Comparison of ENCODE assay signal across 2 cellular contexts in the genomic region with DNA sequence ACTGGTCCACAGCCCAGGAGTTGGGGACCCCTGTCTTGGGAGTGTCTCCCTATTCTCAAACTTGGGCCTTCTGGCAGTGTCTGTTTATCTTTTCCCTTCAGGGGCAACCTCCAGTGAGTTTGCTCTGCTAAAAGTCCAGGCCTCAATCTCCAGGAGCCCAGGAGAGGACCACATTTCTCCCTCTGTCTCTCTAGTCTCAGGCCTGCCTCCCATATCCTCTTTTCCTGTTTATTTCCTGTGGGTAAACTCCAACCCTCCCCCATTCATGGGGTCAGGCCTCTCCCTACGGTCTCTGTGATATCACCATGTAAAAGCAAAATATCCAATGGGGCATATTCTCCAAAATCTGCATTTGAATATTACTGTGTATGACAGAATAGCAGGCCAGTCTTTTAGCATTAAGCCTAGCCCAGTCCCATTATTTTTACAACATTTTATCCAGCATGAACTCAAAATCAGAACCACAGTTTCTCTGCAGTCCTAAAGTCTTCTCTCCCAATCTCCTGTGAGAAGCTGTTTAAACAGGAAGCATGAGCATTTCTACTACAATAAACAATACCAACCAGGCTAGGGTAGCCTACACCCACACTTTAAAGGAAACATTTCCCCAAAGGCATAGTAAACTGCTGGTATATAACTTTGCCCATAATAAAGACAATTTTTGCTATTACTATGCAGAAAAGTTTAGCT.
TF ChIP-seq lines count a peak whose summit lies in the region.

No MANE protein-coding gene starts in this region.

TF ChIP-seq in WTC11, 78 proteins besides CTCF, POLR2A, EP300 and RAD21:
- TF ChIP-seq NFE2L1 (CRISPR knock-in tag; IDR thresholded peaks at IDR 0.05) (no peak), RELA (CRISPR knock-in tag; IDR thresholded peaks at IDR 0.05; ENCODE audit: borderline replicate concordance) (no peak), ZNF423 (CRISPR knock-in tag; IDR thresholded peaks at IDR 0.05) (no peak), NR2C2 (CRISPR knock-in tag; IDR thresholded peaks at IDR 0.05) (no peak), JAZF1 (CRISPR knock-in tag; IDR thresholded peaks at IDR 0.05) (no peak), ATF1 (CRISPR knock-in tag; IDR thresholded peaks at IDR 0.05) (no peak), JUN (CRISPR knock-in tag; IDR thresholded peaks at IDR 0.05) (no peak), AR (CRISPR knock-in tag; IDR thresholded peaks at IDR 0.05) (no peak), STAT6 (CRISPR knock-in tag; conservative IDR thresholded peaks at IDR 0.05; ENCODE audit: low read depth) (no peak), GRHL2 (CRISPR knock-in tag; IDR thresholded peaks at IDR 0.05; ENCODE audit: insufficient replicate concordance, severe bottlenecking) (no peak), MLX (CRISPR knock-in tag; IDR thresholded peaks at IDR 0.05) (no peak)
- TF ChIP-seq, protein P1, sequence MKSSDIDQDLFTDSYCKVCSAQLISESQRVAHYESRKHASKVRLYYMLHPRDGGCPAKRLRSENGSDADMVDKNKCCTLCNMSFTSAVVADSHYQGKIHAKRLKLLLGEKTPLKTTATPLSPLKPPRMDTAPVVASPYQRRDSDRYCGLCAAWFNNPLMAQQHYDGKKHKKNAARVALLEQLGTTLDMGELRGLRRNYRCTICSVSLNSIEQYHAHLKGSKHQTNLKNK (CRISPR knock-in tag; IDR thresholded peaks at IDR 0.05): no peak
- TF ChIP-seq, protein P2, sequence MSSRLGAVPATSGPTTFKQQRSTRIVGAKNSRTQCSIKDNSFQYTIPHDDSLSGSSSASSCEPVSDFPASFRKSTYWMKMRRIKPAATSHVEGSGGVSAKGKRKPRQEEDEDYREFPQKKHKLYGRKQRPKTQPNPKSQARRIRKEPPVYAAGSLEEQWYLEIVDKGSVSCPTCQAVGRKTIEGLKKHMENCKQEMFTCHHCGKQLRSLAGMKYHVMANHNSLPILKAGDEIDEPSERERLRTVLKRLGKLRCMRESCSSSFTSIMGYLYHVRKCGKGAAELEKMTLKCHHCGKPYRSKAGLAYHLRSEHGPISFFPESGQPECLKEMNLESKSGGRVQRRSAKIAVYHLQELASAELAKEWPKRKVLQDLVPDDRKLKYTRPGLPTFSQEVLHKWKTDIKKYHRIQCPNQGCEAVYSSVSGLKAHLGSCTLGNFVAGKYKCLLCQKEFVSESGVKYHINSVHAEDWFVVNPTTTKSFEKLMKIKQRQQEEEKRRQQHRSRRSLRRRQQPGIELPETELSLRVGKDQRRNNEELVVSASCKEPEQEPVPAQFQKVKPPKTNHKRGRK (CRISPR knock-in tag; IDR thresholded peaks at IDR 0.05; ENCODE audit: borderline replicate concordance): no peak

TF ChIP-seq in HepG2, 621 proteins besides CTCF, POLR2A, EP300 and RAD21:
- TF ChIP-seq MIXL1 (CRISPR knock-in tag; IDR thresholded peaks at IDR 0.05) (0 out of 2 replicates have a peak, but pooled peaks have one; percentile 6), ARID4A (CRISPR knock-in tag; IDR thresholded peaks at IDR 0.05; ENCODE audit: borderline replicate concordance) (no peak), RNF2 (conservative IDR thresholded peaks at IDR 0.05; ENCODE audit: low read depth) (no peak), IRF2 (CRISPR knock-in tag; IDR thresholded peaks at IDR 0.05) (peak; percentile 18; the same call in 1 of the 2 replicates), SOX5 (CRISPR knock-in tag; IDR thresholded peaks at IDR 0.05; ENCODE audit: borderline replicate concordance) (no peak), ZFAT (CRISPR knock-in tag; conservative IDR thresholded peaks at IDR 0.05) (no peak), SOX13 (IDR thresholded peaks at IDR 0.05) (no peak), SOX13 (CRISPR knock-in tag; conservative IDR thresholded peaks at IDR 0.05 in 1 of 2, IDR thresholded peaks at IDR 0.05 in 1 of 2) (no peak; a peak in 1 of 4 replicates), ZNF775 (CRISPR knock-in tag; IDR thresholded peaks at IDR 0.05; ENCODE audit: borderline replicate concordance) (peak; percentile 86), ZFX (CRISPR knock-in tag; IDR thresholded peaks at IDR 0.05; ENCODE audit: low read depth) (peak; percentile 55), HOXA9 (CRISPR knock-in tag; IDR thresholded peaks at IDR 0.05; ENCODE audit: borderline replicate concordance) (no peak), NFYB (CRISPR knock-in tag; IDR thresholded peaks at IDR 0.05) (no peak), ZNF10 (CRISPR knock-in tag; IDR thresholded peaks at IDR 0.05; ENCODE audit: borderline replicate concordance, low read depth) (no peak), PAXIP1 (CRISPR knock-in tag; conservative IDR thresholded peaks at IDR 0.05) (peak; percentile 46; the same call in 1 of the 2 replicates), POGZ (CRISPR knock-in tag; IDR thresholded peaks at IDR 0.05) (0 out of 2 replicates have a peak, but pooled peaks have one; percentile 40), DNMT3B (CRISPR knock-in tag; conservative IDR thresholded peaks at IDR 0.05) (no peak), THYN1 (CRISPR knock-in tag; IDR thresholded peaks at IDR 0.05; ENCODE audit: borderline replicate concordance, low read depth) (no peak), FOXP1 (IDR thresholded peaks at IDR 0.05) (no peak), FOXP1 (CRISPR knock-in tag; IDR thresholded peaks at IDR 0.05) (0 out of 2 replicates have a peak, but pooled peaks have one; percentile 57), ZFP82 (CRISPR knock-in tag; IDR thresholded peaks at IDR 0.05; ENCODE audit: borderline replicate concordance) (no peak), CBX1 (IDR thresholded peaks at IDR 0.05; ENCODE audit: low read depth) (no peak), MYC (CRISPR knock-in tag; IDR thresholded peaks at IDR 0.05; ENCODE audit: borderline replicate concordance) (no peak), KLF15 (CRISPR knock-in tag; IDR thresholded peaks at IDR 0.05; ENCODE audit: borderline replicate concordance) (no peak), ELF4 (CRISPR knock-in tag; IDR thresholded peaks at IDR 0.05; ENCODE audit: borderline replicate concordance) (no peak), HES4 (CRISPR knock-in tag; IDR thresholded peaks at IDR 0.05; ENCODE audit: borderline replicate concordance) (no peak), U2AF2 (IDR thresholded peaks at IDR 0.05; ENCODE audit: low read depth, low read length) (no peak), ZNF317 (CRISPR knock-in tag; IDR thresholded peaks at IDR 0.05) (0 out of 2 replicates have a peak, but pooled peaks have one; percentile 48), HOXA5 (CRISPR knock-in tag; IDR thresholded peaks at IDR 0.05) (no peak), SOX6 (IDR thresholded peaks at IDR 0.05) (no peak), SOX6 (CRISPR knock-in tag; IDR thresholded peaks at IDR 0.05) (peak; percentile 25; the same call in 1 of the 2 replicates)
- TF ChIP-seq, protein P3, sequence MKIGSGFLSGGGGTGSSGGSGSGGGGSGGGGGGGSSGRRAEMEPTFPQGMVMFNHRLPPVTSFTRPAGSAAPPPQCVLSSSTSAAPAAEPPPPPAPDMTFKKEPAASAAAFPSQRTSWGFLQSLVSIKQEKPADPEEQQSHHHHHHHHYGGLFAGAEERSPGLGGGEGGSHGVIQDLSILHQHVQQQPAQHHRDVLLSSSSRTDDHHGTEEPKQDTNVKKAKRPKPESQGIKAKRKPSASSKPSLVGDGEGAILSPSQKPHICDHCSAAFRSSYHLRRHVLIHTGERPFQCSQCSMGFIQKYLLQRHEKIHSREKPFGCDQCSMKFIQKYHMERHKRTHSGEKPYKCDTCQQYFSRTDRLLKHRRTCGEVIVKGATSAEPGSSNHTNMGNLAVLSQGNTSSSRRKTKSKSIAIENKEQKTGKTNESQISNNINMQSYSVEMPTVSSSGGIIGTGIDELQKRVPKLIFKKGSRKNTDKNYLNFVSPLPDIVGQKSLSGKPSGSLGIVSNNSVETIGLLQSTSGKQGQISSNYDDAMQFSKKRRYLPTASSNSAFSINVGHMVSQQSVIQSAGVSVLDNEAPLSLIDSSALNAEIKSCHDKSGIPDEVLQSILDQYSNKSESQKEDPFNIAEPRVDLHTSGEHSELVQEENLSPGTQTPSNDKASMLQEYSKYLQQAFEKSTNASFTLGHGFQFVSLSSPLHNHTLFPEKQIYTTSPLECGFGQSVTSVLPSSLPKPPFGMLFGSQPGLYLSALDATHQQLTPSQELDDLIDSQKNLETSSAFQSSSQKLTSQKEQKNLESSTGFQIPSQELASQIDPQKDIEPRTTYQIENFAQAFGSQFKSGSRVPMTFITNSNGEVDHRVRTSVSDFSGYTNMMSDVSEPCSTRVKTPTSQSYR (CRISPR knock-in tag; IDR thresholded peaks at IDR 0.05; ENCODE audit: borderline replicate concordance): 0 out of 2 replicates have a peak, but pooled peaks have one; percentile 34
- TF ChIP-seq, protein P4, sequence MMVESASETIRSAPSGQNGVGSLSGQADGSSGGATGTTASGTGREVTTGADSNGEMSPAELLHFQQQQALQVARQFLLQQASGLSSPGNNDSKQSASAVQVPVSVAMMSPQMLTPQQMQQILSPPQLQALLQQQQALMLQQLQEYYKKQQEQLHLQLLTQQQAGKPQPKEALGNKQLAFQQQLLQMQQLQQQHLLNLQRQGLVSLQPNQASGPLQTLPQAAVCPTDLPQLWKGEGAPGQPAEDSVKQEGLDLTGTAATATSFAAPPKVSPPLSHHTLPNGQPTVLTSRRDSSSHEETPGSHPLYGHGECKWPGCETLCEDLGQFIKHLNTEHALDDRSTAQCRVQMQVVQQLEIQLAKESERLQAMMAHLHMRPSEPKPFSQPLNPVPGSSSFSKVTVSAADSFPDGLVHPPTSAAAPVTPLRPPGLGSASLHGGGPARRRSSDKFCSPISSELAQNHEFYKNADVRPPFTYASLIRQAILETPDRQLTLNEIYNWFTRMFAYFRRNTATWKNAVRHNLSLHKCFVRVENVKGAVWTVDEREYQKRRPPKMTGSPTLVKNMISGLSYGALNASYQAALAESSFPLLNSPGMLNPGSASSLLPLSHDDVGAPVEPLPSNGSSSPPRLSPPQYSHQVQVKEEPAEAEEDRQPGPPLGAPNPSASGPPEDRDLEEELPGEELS (CRISPR knock-in tag; IDR thresholded peaks at IDR 0.05): peak; percentile 40; the same call in 1 of the 2 replicates
- TF ChIP-seq, protein P5, sequence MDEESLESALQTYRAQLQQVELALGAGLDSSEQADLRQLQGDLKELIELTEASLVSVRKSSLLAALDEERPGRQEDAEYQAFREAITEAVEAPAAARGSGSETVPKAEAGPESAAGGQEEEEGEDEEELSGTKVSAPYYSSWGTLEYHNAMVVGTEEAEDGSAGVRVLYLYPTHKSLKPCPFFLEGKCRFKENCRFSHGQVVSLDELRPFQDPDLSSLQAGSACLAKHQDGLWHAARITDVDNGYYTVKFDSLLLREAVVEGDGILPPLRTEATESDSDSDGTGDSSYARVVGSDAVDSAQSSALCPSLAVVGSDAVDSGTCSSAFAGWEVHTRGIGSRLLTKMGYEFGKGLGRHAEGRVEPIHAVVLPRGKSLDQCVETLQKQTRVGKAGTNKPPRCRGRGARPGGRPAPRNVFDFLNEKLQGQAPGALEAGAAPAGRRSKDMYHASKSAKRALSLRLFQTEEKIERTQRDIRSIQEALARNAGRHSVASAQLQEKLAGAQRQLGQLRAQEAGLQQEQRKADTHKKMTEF (CRISPR knock-in tag; IDR thresholded peaks at IDR 0.05): no peak
